ENCODE assay signal across 1 cellular context in genomic region chr3:31533169-31533870, GRCh38.
A peak's percentile ranks its signal among the peaks of the same experiment; 100 is the strongest.
TF ChIP-seq lines count a peak whose summit lies in the region.

No MANE protein-coding gene starts in this region.

TF ChIP-seq in H1, 55 proteins besides CTCF, POLR2A, EP300 and RAD21:
- TF ChIP-seq ASH2L (IDR thresholded peaks at IDR 0.05; ENCODE audit: low read length) (peak; percentile 40), RBBP5 (IDR thresholded peaks at IDR 0.05; ENCODE audit: borderline replicate concordance, low read depth, low read length) (peak; percentile 43), TEAD4 (IDR thresholded peaks at IDR 0.05; ENCODE audit: low read depth, low read length) (no peak), MAFK (IDR thresholded peaks at IDR 0.05; ENCODE audit: low read depth, low read length) (no peak), KDM4A (IDR thresholded peaks at IDR 0.05; ENCODE audit: low read depth, low read length, severe bottlenecking) (peak; percentile 53), NANOG (IDR thresholded peaks at IDR 0.05; ENCODE audit: insufficient read depth, low read depth, low read length, poor library complexity, severe bottlenecking) (no peak)
